14 cellular contexts compared by ENCODE assay signal in genomic region chr1:179813626-179814351, GRCh38.
A peak's percentile ranks its signal among the peaks of the same experiment; 100 is the strongest.
DNase-seq lines count a peak whose midpoint lies in the region; ATAC-seq and TF ChIP-seq lines count a peak whose summit lies in the region.
"Had no signal": no experiment of that assay in that cellular context is flagged by ENCODE, and none has a peak within 500 bp of the region (broad histone marks: within the 10 kb centered on the region; RNA-seq: fewer than 3 reads in every experiment).

No MANE protein-coding gene starts in this region.

- H3K4me1 Mint-ChIP-seq in MCF 10A (ENCODE audit: insufficient read depth, unreplicated experiment) (peaks cover 29% of the 10 kb centered on the region), activated B cell treated with CpG ODN at 0.5 μM for 24 hours (peaks cover 22% of the 10 kb centered on the region)

- no peak for DNase-seq in MCF 10A (ENCODE audit: unreplicated experiment)
- DNase-seq in mammary epithelial cell = no peak
- DNase-seq in activated B cell treated with CpG ODN at 0.5 μM for 24 hours = no peak
- peak; percentile 80 for DNase-seq in mesenteric fat pad (ENCODE audit: low spot score)
- peak in 1 of 2 donors; percentile 56 for DNase-seq in suprapubic skin (ENCODE audit: low spot score in 2 of 2)
- DNase-seq in upper lobe of right lung = no peak
- no peak for DNase-seq in NCI-H1092 treated with DMSO at 0.1 percent for 48 hours (lab: John Stamatoyannopoulos, UW)
- DNase-seq: ACHN; activated CD4-positive, alpha-beta T cell treated with anti-CD3 and anti-CD28 coated beads for 36 hours; sigmoid colon had no signal

- in situ Hi-C loops in mammary epithelial cell (cut with MboI; ENCODE audit: low sequenced_read_pairs in 2 of 2) = loop anchor here in 1 of 2 donors (5.0 kb wide), 1 partner anchor 96 kb away; no protein-coding TSS in a partner anchor

- H3K36me3 Mint-ChIP-seq in MCF 10A (ENCODE audit: insufficient read depth, unreplicated experiment) (peaks cover 5% of the 10 kb centered on the region), activated B cell treated with CpG ODN at 0.5 μM for 24 hours (ENCODE audit: low read depth) (peaks cover 3% of the 10 kb centered on the region)
- H3K36me3 Mint-ChIP-seq: stimulated activated memory B cell treated with anti-CD40 and anti-IgM and Interleukin-4, amounts not matched to agents 10 μg/mL and 1 μg/mL and 100 μg/mL, for 72 hours had no signal

- no peak overlapping the region for H3K27ac Mint-ChIP-seq in MCF 10A (ENCODE audit: low read depth, unreplicated experiment)
- H3K27ac Mint-ChIP-seq in activated B cell treated with CpG ODN at 0.5 μM for 24 hours = no peak overlapping the region
- H3K27ac Mint-ChIP-seq: activated CD4-positive, alpha-beta T cell treated with anti-CD3 and anti-CD28 coated beads for 36 hours had no signal

- H3K27me3 Mint-ChIP-seq in MCF 10A (ENCODE audit: insufficient read depth, unreplicated experiment) = peaks cover 58% of the 10 kb centered on the region
- peaks cover 20% of the 10 kb centered on the region for H3K27me3 Mint-ChIP-seq in activated B cell treated with CpG ODN at 0.5 μM for 24 hours

- POLR2A ChIA-PET in MCF 10A (lab: Yijun Ruan, JAX) = interaction anchor here (0.6 to 1.4 kb wide), 5 partner anchors 104 to 1265 kb away, joined by 3 to 19 read pairs (median 3); no protein-coding TSS in a partner anchor
- POLR2A ChIA-PET in activated B cell treated with CpG ODN at 0.5 μM for 24 hours (lab: Charles Lee) = no interaction called here

- H3K4me1 ChIP-seq in mammary epithelial cell (ENCODE audit: insufficient read depth, low read length) = peaks cover 13% of the 10 kb centered on the region
- peaks cover 24% of the 10 kb centered on the region for H3K4me1 ChIP-seq in suprapubic skin
- H3K4me1 ChIP-seq in upper lobe of right lung = peaks cover 20% of the 10 kb centered on the region

- H3K9me3 ChIP-seq in mammary epithelial cell (replicated peaks; ENCODE audit: insufficient read depth, low read length) = no peaks in the 10 kb centered on the region
- H3K9me3 ChIP-seq in suprapubic skin = no peaks in the 10 kb centered on the region
- no peaks in the 10 kb centered on the region for H3K9me3 ChIP-seq in upper lobe of right lung
- H3K9me3 ChIP-seq: sigmoid colon, vagina had no signal

- H2AFZ ChIP-seq in mammary epithelial cell (ENCODE audit: low read depth, low read length) = no peak overlapping the region

- H3K27me3 ChIP-seq in mammary epithelial cell (ENCODE audit: insufficient read depth, low read length) = peaks cover 3% of the 10 kb centered on the region
- H3K27me3 ChIP-seq in suprapubic skin = no peaks in the 10 kb centered on the region
- no peaks in the 10 kb centered on the region for H3K27me3 ChIP-seq in upper lobe of right lung
- H3K27me3 ChIP-seq: vagina had no signal

- dilution Hi-C loops in mammary epithelial cell (cut with HindIII; ENCODE audit: low sequenced_read_pairs) = loop anchor here (10.0 kb wide), 1 partner anchor 99 kb away; no protein-coding TSS in a partner anchor

- no peaks in the 10 kb centered on the region for H3K79me2 ChIP-seq in mammary epithelial cell (ENCODE audit: insufficient read depth, low read length)

- TF ChIP-seq EP300 in suprapubic skin (IDR thresholded peaks at IDR 0.05) = no peak

- H3K36me3 ChIP-seq in mammary epithelial cell (ENCODE audit: insufficient read depth, low read length) = no peaks in the 10 kb centered on the region
- no peaks in the 10 kb centered on the region for H3K36me3 ChIP-seq in suprapubic skin
- H3K36me3 ChIP-seq in upper lobe of right lung = no peaks in the 10 kb centered on the region
- H3K36me3 ChIP-seq: sigmoid colon, vagina had no signal

- intact Hi-C loops in MCF 10A (cut with micrococcal nuclease) (loop anchor here (1.0 to 2.0 kb wide), 3 partner anchors 107 to 735 kb away; no protein-coding TSS in a partner anchor), mammary epithelial cell (cut with micrococcal nuclease) (loop anchor here (1.0 to 2.0 kb wide), 2 partner anchors 107 to 365 kb away; no protein-coding TSS in a partner anchor), activated B cell treated with CpG ODN at 0.5 μM for 24 hours (cut with micrococcal nuclease) (loop anchor here (1.0 to 5.0 kb wide), 5 partner anchors 107 to 734 kb away; no protein-coding TSS in a partner anchor), upper lobe of right lung (cut with DNase I) (loop anchor here (5.0 kb wide), 1 partner anchor 106 kb away; no protein-coding TSS in a partner anchor)

- H3K27ac ChIP-seq in mammary epithelial cell (ENCODE audit: insufficient read depth, low read depth, low read length) (no peak overlapping the region), suprapubic skin (no peak overlapping the region), upper lobe of right lung (no peak overlapping the region)
- H3K27ac ChIP-seq: epithelial cell of prostate had no signal

- no peak overlapping the region for H3K4me2 ChIP-seq in mammary epithelial cell (ENCODE audit: insufficient read depth, low read depth, low read length)

- ATAC-seq in activated B cell treated with CpG ODN at 0.5 μM for 24 hours (ENCODE audit: low read depth) = no peak
- ATAC-seq in upper lobe of right lung = no peak
- no peak for ATAC-seq in HG03354 (IDR thresholded peaks at IDR 0.05; ENCODE audit: poor library complexity, severe bottlenecking, unreplicated experiment)

- H4K20me1 ChIP-seq in mammary epithelial cell (ENCODE audit: insufficient read depth, low read length) = no peaks in the 10 kb centered on the region

- 82% methylated on average over 22 of the region's 25 CpGs for WGBS in mammary epithelial cell (ENCODE audit: low coverage, missing lambda C conversion rate)
- WGBS in suprapubic skin = 89% methylated on average over 20 of the region's 25 CpGs

- no peak for TF ChIP-seq CTCF in MCF 10A (IDR thresholded peaks at IDR 0.05; ENCODE audit: unreplicated experiment)
- no peak for TF ChIP-seq CTCF in mammary epithelial cell (conservative IDR thresholded peaks at IDR 0.05 in 1 of 2, IDR thresholded peaks at IDR 0.05 in 1 of 2; ENCODE audit: extremely low read depth in 1 of 2, insufficient read depth in 1 of 2, low read depth in 1 of 2, low read length in 2 of 2)
- TF ChIP-seq CTCF in activated B cell treated with CpG ODN at 0.5 μM for 24 hours (IDR thresholded peaks at IDR 0.05) = no peak
- no peak for TF ChIP-seq CTCF in suprapubic skin (IDR thresholded peaks at IDR 0.05)
- no peak for TF ChIP-seq CTCF in upper lobe of right lung (IDR thresholded peaks at IDR 0.05)

- H3K4me3 ChIP-seq in mammary epithelial cell (replicated peaks in 1 of 3; ENCODE audit: insufficient read depth in 1 of 3, low read depth in 2 of 3, low read length in 3 of 3) = no peak overlapping the region
- peak overlapping the region; percentile 52 for H3K4me3 ChIP-seq in suprapubic skin
- no peak overlapping the region for H3K4me3 ChIP-seq in upper lobe of right lung

- TF ChIP-seq POLR2A in suprapubic skin (IDR thresholded peaks at IDR 0.05) = no peak

- no peak overlapping the region for H3K9ac ChIP-seq in mammary epithelial cell (ENCODE audit: insufficient read depth, low read length)

- CTCF ChIA-PET in MCF 10A (lab: Yijun Ruan, JAX) (interaction anchor here (0.5 to 20.7 kb wide), 57 partner anchors 8 to 1452 kb away, joined by 3 to 2115 read pairs (median 6); partner anchors contain the start of gene FAM163A), mammary epithelial cell (lab: Charles Lee; ENCODE audit: low non-redundant PET) (interaction anchor here (0.6 to 1.5 kb wide), 5 partner anchors 46 to 1520 kb away, joined by 3 to 46 read pairs (median 4); no protein-coding TSS in a partner anchor), activated B cell treated with CpG ODN at 0.5 μM for 24 hours (lab: Charles Lee) (interaction anchor here (0.9 to 2.7 kb wide), 11 partner anchors 8 to 1503 kb away, joined by 3 to 23 read pairs (median 4); partner anchors contain the start of gene QSOX1)

- H3K9me3 Mint-ChIP-seq in MCF 10A (ENCODE audit: unreplicated experiment) = no peaks in the 10 kb centered on the region
- no peaks in the 10 kb centered on the region for H3K9me3 Mint-ChIP-seq in activated B cell treated with CpG ODN at 0.5 μM for 24 hours
- H3K9me3 Mint-ChIP-seq: stimulated activated memory B cell treated with anti-CD40 and anti-IgM and Interleukin-4, amounts not matched to agents 10 μg/mL and 1 μg/mL and 100 μg/mL, for 72 hours had no signal

- H3K4me3 Mint-ChIP-seq in MCF 10A (ENCODE audit: unreplicated experiment) (peak overlapping the region; percentile 77), activated B cell treated with CpG ODN at 0.5 μM for 24 hours (peak overlapping the region; percentile 87)

- no TSS peak for BruUV-seq in MCF 10A (replicated peaks; lab: Mats Ljungman, UMichigan)
- no TSS peak for BruUV-seq in mammary epithelial cell (replicated peaks; lab: Mats Ljungman, UMichigan)
